26 cellular contexts compared by ENCODE assay signal in genomic region chr15:62866366-62866765, GRCh38.
"Had no signal": no experiment of that assay in that cellular context is flagged by ENCODE, and none has a peak within 500 bp of the region (broad histone marks: within the 10 kb centered on the region; RNA-seq: fewer than 3 reads in every experiment).

No MANE protein-coding gene starts in this region.

- H3K4me1 ChIP-seq: right lobe of liver, tibial nerve, vagina had no signal

- H3K27ac ChIP-seq: right lobe of liver, tibial nerve, vagina had no signal

- H3K4me1 Mint-ChIP-seq: activated CD4-positive, alpha-beta T cell treated with anti-CD3 and anti-CD28 coated beads, Interleukin-2, amount 10 ng/mL, durations not matched to agents 7 days and 5 days; central memory CD8-positive, alpha-beta T cell; mesothelial cell of epicardium; naive thymus-derived CD8-positive, alpha-beta T cell; stimulated activated memory B cell treated with anti-CD40 and anti-IgM and Interleukin-4, amounts not matched to agents 10 μg/mL and 1 μg/mL and 100 μg/mL, for 72 hours had no signal

- ATAC-seq: activated CD8-positive, alpha-beta T cell treated with anti-CD3 and anti-CD28 coated beads for 36 hours; activated naive CD4-positive, alpha-beta T cell treated with anti-CD3 and anti-CD28 coated beads, Interleukin-2, amount 50 U/mL, for 72 hours; activated T-cell treated with anti-CD3 and anti-CD28 coated beads, Interleukin-2, amount 50 U/mL, for 4 hours; left cardiac atrium; naive thymus-derived CD8-positive, alpha-beta T cell; right lobe of liver; stimulated activated memory B cell treated with anti-CD40 and anti-IgM and Interleukin-4, amounts not matched to agents 10 μg/mL and 1 μg/mL and 100 μg/mL, for 72 hours had no signal

- DNase-seq: activated CD4-positive, alpha-beta T cell treated with anti-CD3 and anti-CD28 coated beads for 1 hour; activated CD4-positive, alpha-beta T cell treated with anti-CD3 and anti-CD28 coated beads, Interleukin-2, amount 10 ng/mL, durations not matched to agents 7 days and 5 days; activated CD8-positive, alpha-beta T cell treated with anti-CD3 and anti-CD28 coated beads for 36 hours; activated naive CD4-positive, alpha-beta T cell; activated T-cell treated with anti-CD3 and anti-CD28 coated beads, Interleukin-2, amount 50 U/mL, for 4 hours; anterior cingulate cortex; dermis blood vessel endothelial cell; effector CD8-positive, alpha-beta T cell; erythroblast; head of caudate nucleus; hippocampal formation; left cardiac atrium; mammary epithelial cell; naive thymus-derived CD8-positive, alpha-beta T cell; right lobe of liver; small intestine; stimulated activated CD4-positive, alpha-beta T cell treated with anti-CD3 and anti-CD28 coated beads, Interleukin-4, amount 100 ng/mL, for 24 hours; stimulated activated CD8-positive, alpha-beta memory T cell treated with anti-CD3 and anti-CD28 coated beads, Interleukin-4, amount 100 ng/mL, for 48 hours; T-helper 2 cell had no signal

- H3K27ac Mint-ChIP-seq: activated CD4-positive, alpha-beta T cell treated with anti-CD3 and anti-CD28 coated beads, Interleukin-2, amount 10 ng/mL, durations not matched to agents 7 days and 5 days; activated CD8-positive, alpha-beta T cell treated with anti-CD3 and anti-CD28 coated beads for 36 hours; activated naive CD4-positive, alpha-beta T cell treated with anti-CD3 and anti-CD28 coated beads, Interleukin-2, amount 50 U/mL, for 72 hours; activated T-helper 2 cell treated with anti-CD3 and anti-CD28 coated beads, Interferon-gamma antibody, Interleukin-2, Interleukin-4, amounts not matched to agents 10 μg/mL and 5 μg/mL and 100 μg/mL, durations not matched to agents 14 hours and 24 hours and 36 hours; mesothelial cell of epicardium; naive thymus-derived CD8-positive, alpha-beta T cell; stimulated activated memory B cell treated with anti-CD40 and anti-IgM and Interleukin-4, amounts not matched to agents 10 μg/mL and 1 μg/mL and 100 μg/mL, for 72 hours had no signal

- H3K4me3 Mint-ChIP-seq: activated CD4-positive, alpha-beta T cell treated with anti-CD3 and anti-CD28 coated beads, Interleukin-2, amount 10 ng/mL, durations not matched to agents 7 days and 5 days; activated CD8-positive, alpha-beta T cell treated with anti-CD3 and anti-CD28 coated beads for 36 hours; activated T-cell treated with anti-CD3 and anti-CD28 coated beads, Interleukin-2, amount 50 U/mL, for 4 hours; central memory CD8-positive, alpha-beta T cell; mesothelial cell of epicardium; naive thymus-derived CD8-positive, alpha-beta T cell; stimulated activated memory B cell treated with anti-CD40 and anti-IgM and Interleukin-4, amounts not matched to agents 10 μg/mL and 1 μg/mL and 100 μg/mL, for 72 hours had no signal

- H3K36me3 Mint-ChIP-seq: activated naive CD4-positive, alpha-beta T cell treated with anti-CD3 and anti-CD28 coated beads, Interleukin-2, amount 50 U/mL, for 72 hours; mesothelial cell of epicardium; naive thymus-derived CD8-positive, alpha-beta T cell had no signal

- H3K9me3 ChIP-seq: right lobe of liver, vagina had no signal

- H3K4me3 ChIP-seq: right lobe of liver, tibial nerve, vagina had no signal

- H3K27me3 Mint-ChIP-seq: activated CD8-positive, alpha-beta T cell treated with anti-CD3 and anti-CD28 coated beads for 36 hours; stimulated activated memory B cell treated with anti-CD40 and anti-IgM and Interleukin-4, amounts not matched to agents 10 μg/mL and 1 μg/mL and 100 μg/mL, for 72 hours had no signal

- H3K36me3 ChIP-seq: right lobe of liver, tibial nerve, vagina had no signal

- H3K27me3 ChIP-seq: right lobe of liver, tibial nerve, vagina had no signal

- H3K9me3 Mint-ChIP-seq: activated CD4-positive, alpha-beta T cell treated with anti-CD3 and anti-CD28 coated beads, Interleukin-2, amount 10 ng/mL, durations not matched to agents 7 days and 5 days; activated CD8-positive, alpha-beta T cell treated with anti-CD3 and anti-CD28 coated beads for 36 hours; activated naive CD4-positive, alpha-beta T cell treated with anti-CD3 and anti-CD28 coated beads, Interleukin-2, amount 50 U/mL, for 72 hours; activated T-helper 2 cell treated with anti-CD3 and anti-CD28 coated beads, Interferon-gamma antibody, Interleukin-2, Interleukin-4, amounts not matched to agents 10 μg/mL and 5 μg/mL and 100 μg/mL, durations not matched to agents 14 hours and 24 hours and 36 hours; central memory CD8-positive, alpha-beta T cell had no signal
